ENCODE assay signal across 15 cellular contexts in genomic region chrX:139058831-139059495, GRCh38.
DNase-seq lines count a peak whose midpoint lies in the region; ATAC-seq and TF ChIP-seq lines count a peak whose summit lies in the region.
"Had no signal": no experiment of that assay in that cellular context is flagged by ENCODE, and none has a peak within 500 bp of the region (broad histone marks: within the 10 kb centered on the region; RNA-seq: fewer than 3 reads in every experiment).

No MANE protein-coding gene starts in this region.

- no peaks in the 10 kb centered on the region for H3K27me3 ChIP-seq in PC-9 (ENCODE audit: insufficient read depth, low read depth)
- H3K27me3 ChIP-seq: right lobe of liver, tibial artery had no signal

- peaks cover 4% of the 10 kb centered on the region; the same call in 1 of the 2 replicates for H3F3A ChIP-seq in PC-9 (ENCODE audit: insufficient read depth, low read depth)

- H3K4me1 ChIP-seq in PC-9 (replicated peaks; ENCODE audit: insufficient read depth) = peaks cover 22% of the 10 kb centered on the region
- H3K4me1 ChIP-seq: right lobe of liver, tibial artery had no signal

- no peaks in the 10 kb centered on the region for H3K79me2 ChIP-seq in PC-9 (ENCODE audit: low read depth)

- CTCF ChIA-PET in PC-9 (lab: Charles Lee) (no interaction called here), GM10248 (lab: Yijun Ruan, JAX) (no interaction called here)

- no peak for ATAC-seq in GM21381 (IDR thresholded peaks at IDR 0.05; ENCODE audit: unreplicated experiment)
- no peak for ATAC-seq in Right ventricle myocardium superior (ENCODE audit: poor library complexity)
- ATAC-seq in activated CD4-positive, CD25-positive, alpha-beta regulatory T cell treated with anti-CD3 and anti-CD28 coated beads, Interleukin-2, amount 50 U/mL, for 24 hours = no peak
- ATAC-seq: right lobe of liver had no signal

- H3K9me2 ChIP-seq in PC-9 (ENCODE audit: insufficient read depth) = no peaks in the 10 kb centered on the region

- H2AFZ ChIP-seq in PC-9 = no peak overlapping the region

- H4K20me1 ChIP-seq in PC-9 (ENCODE audit: insufficient read depth) = no peaks in the 10 kb centered on the region

- peak overlapping the region; percentile 48; the same call in 1 of the 2 replicates for H3K27ac ChIP-seq in PC-9
- H3K27ac ChIP-seq: right lobe of liver, tibial artery had no signal

- H3K4me3 ChIP-seq in PC-9 = peak overlapping the region; percentile 3; the same call in 1 of the 2 replicates
- H3K4me3 ChIP-seq in foreskin fibroblast (ENCODE audit: low read depth in 1 of 2, low read length in 2 of 2) = no peak overlapping the region
- H3K4me3 ChIP-seq: right lobe of liver, tibial artery had no signal

- no TSS peak for BruUV-seq in PC-9 (replicated peaks; lab: Mats Ljungman, UMichigan)

- intact Hi-C loops in PC-9 (cut with micrococcal nuclease; ENCODE audit: unreplicated experiment) = loop anchor here (5.0 kb wide), 1 partner anchor 212 kb away; no protein-coding TSS in a partner anchor
- intact Hi-C loops in Right ventricle myocardium superior (cut with DNase I) = no loop called here

- peak overlapping the region; percentile 50 for H3K4me2 ChIP-seq in PC-9

- POLR2A ChIA-PET in PC-9 (lab: Charles Lee; ENCODE audit: unreplicated experiment) (no interaction called here), GM10248 (lab: Yijun Ruan, JAX) (no interaction called here)

- no peaks in the 10 kb centered on the region for H3K36me3 ChIP-seq in PC-9 (ENCODE audit: low read depth)
- H3K36me3 ChIP-seq: right lobe of liver, tibial artery had no signal

- DNase-seq in A172 (ENCODE audit: low spot score) (peak; percentile 17), HCEC 1CT (peak; percentile 42), PC-9 (peak; percentile 35 to 73), foreskin fibroblast (peak; percentile 1 to 46), Right ventricle myocardium superior (no peak), GM10248 (ENCODE audit: extremely low spot score) (no peak)
- DNase-seq: anterior cingulate cortex, DMS79, KBM-7, NCI-H2171 treated with DMSO at 0.1 percent for 48 hours, right lobe of liver, SHP77, tibial artery had no signal

- H3K9me3 ChIP-seq in PC-9 (ENCODE audit: insufficient read depth, low read depth) = peaks cover 4% of the 10 kb centered on the region; the same call in 1 of the 2 replicates
- H3K9me3 ChIP-seq: right lobe of liver, tibial artery had no signal

- TF ChIP-seq CTCF in PC-9 (conservative IDR thresholded peaks at IDR 0.05) = no peak
- TF ChIP-seq CTCF in foreskin fibroblast (IDR thresholded peaks at IDR 0.05; ENCODE audit: low read depth, low read length) = no peak
- TF ChIP-seq CTCF in GM10248 (IDR thresholded peaks at IDR 0.05; ENCODE audit: control extremely low read depth, extremely low read depth, low read depth, missing control alignments) = no peak

Comparison
In these comparisons a context has a peak if more than half of its experiments do, and no peak if none do; other contexts are left out.
1. DNase-seq: peak in A172 (single experiment), HCEC 1CT (single experiment), PC-9 (2 of 2) and foreskin fibroblast (2 of 2); none in Right ventricle myocardium superior (single experiment) and GM10248 (single experiment).